1 cellular context compared by ENCODE assay signal in genomic region chr1:92291372-92291999, GRCh38.
A peak's percentile ranks its signal among the peaks of the same experiment; 100 is the strongest.
TF ChIP-seq lines count a peak whose summit lies in the region.

No MANE protein-coding gene starts in this region.

TF ChIP-seq in K562, 482 proteins besides CTCF, POLR2A, EP300 and RAD21 (continued from another document):
- TF ChIP-seq, protein P1, sequence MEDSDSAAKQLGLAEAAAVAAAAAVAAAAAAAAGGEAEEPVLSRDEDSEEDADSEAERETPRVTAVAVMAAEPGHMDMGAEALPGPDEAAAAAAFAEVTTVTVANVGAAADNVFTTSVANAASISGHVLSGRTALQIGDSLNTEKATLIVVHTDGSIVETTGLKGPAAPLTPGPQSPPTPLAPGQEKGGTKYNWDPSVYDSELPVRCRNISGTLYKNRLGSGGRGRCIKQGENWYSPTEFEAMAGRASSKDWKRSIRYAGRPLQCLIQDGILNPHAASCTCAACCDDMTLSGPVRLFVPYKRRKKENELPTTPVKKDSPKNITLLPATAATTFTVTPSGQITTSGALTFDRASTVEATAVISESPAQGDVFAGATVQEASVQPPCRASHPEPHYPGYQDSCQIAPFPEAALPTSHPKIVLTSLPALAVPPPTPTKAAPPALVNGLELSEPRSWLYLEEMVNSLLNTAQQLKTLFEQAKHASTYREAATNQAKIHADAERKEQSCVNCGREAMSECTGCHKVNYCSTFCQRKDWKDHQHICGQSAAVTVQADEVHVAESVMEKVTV (CRISPR knock-in tag; IDR thresholded peaks at IDR 0.05) = peak; percentile 63; the same call in 1 of the 2 replicates
- TF ChIP-seq ZBTB7A (IDR thresholded peaks at IDR 0.05; ENCODE audit: borderline replicate concordance, control insufficient read depth, low read depth, low read length) = no peak
- no peak for TF ChIP-seq KLF13 (tag; IDR thresholded peaks at IDR 0.05; ENCODE audit: borderline replicate concordance, low read depth)
- no peak for TF ChIP-seq ZNF316 (IDR thresholded peaks at IDR 0.05)
- TF ChIP-seq ZNF764 (CRISPR knock-in tag; IDR thresholded peaks at IDR 0.05; ENCODE audit: low read depth) = no peak
- no peak for TF ChIP-seq ZNF124 (CRISPR knock-in tag; IDR thresholded peaks at IDR 0.05)
- TF ChIP-seq KDM2B (CRISPR knock-in tag; IDR thresholded peaks at IDR 0.05) = no peak
- TF ChIP-seq E2F6 (IDR thresholded peaks at IDR 0.05; ENCODE audit: borderline replicate concordance in 1 of 2, extremely low read depth in 1 of 2, insufficient read depth in 1 of 2, insufficient read length in 1 of 2, low read depth in 1 of 2, low read length in 1 of 2, poor library complexity in 1 of 2, severe bottlenecking in 1 of 2) = no peak
- no peak for TF ChIP-seq THRAP3 (IDR thresholded peaks at IDR 0.05; ENCODE audit: borderline replicate concordance)
- 0 out of 4 replicates have a peak, but pooled peaks of 1 of the 2 experiments have one; percentile 18 for TF ChIP-seq MNT (conservative IDR thresholded peaks at IDR 0.05)
- TF ChIP-seq CHCHD3 (CRISPR knock-in tag; IDR thresholded peaks at IDR 0.05) = no peak
- no peak for TF ChIP-seq ZFPM2 (CRISPR knock-in tag; IDR thresholded peaks at IDR 0.05)
- 0 out of 2 replicates have a peak, but pooled peaks have one; percentile 25 for TF ChIP-seq SMC3 (conservative IDR thresholded peaks at IDR 0.05; ENCODE audit: insufficient read depth, low read depth, low read length)
- TF ChIP-seq, protein P2, sequence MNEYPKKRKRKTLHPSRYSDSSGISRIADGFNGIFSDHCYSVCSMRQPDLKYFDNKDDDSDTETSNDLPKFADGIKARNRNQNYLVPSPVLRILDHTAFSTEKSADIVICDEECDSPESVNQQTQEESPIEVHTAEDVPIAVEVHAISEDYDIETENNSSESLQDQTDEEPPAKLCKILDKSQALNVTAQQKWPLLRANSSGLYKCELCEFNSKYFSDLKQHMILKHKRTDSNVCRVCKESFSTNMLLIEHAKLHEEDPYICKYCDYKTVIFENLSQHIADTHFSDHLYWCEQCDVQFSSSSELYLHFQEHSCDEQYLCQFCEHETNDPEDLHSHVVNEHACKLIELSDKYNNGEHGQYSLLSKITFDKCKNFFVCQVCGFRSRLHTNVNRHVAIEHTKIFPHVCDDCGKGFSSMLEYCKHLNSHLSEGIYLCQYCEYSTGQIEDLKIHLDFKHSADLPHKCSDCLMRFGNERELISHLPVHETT (CRISPR knock-in tag; conservative IDR thresholded peaks at IDR 0.05 in 1 of 2, IDR thresholded peaks at IDR 0.05 in 1 of 2) = no peak
- TF ChIP-seq CHD4 (IDR thresholded peaks at IDR 0.05; ENCODE audit: insufficient read depth, insufficient replicate concordance, low read depth, low read length, poor library complexity, severe bottlenecking) = no peak
